1 cellular context compared by ENCODE assay signal in the genomic region with DNA sequence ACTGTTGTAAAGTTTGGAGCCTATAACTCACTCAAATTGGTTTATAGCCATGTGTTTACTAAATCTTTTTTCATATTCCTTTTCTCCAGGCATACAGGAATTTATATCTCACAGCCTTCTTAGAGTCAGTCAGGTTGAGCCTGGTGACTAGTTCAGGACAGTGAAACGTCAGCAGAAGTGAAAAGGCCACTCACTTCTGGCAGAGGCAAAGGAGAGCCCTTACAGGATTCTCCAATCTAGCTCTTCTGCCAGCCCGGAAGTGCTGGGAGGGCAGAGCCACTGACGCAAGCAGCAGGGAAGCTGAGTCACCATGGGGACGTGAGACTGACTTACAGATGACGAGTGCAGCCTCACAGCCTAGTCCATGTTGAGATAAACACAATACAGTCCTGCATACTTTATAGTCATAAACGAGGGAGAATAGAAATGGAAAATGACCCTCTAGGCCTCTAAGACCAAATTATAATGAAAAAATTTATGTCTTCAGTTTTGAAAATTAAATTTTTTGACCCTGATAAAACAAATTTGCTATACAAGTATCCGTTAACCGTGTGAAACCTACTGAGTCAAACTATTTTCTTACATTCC.
TF ChIP-seq lines count a peak whose summit lies in the region.

No MANE protein-coding gene starts in this region.

TF ChIP-seq in IMR-90, 13 proteins besides CTCF, POLR2A, EP300 and RAD21:
- no peak for TF ChIP-seq MAZ (IDR thresholded peaks at IDR 0.05; ENCODE audit: borderline replicate concordance, low read depth, low read length)
- 0 out of 2 replicates have a peak, but pooled peaks have one; percentile 31 for TF ChIP-seq MXI1 (IDR thresholded peaks at IDR 0.05; ENCODE audit: borderline replicate concordance, low read depth, low read length)
- peak; percentile 83 for TF ChIP-seq MAFK (IDR thresholded peaks at IDR 0.05; ENCODE audit: low read depth, low read length)
- no peak for TF ChIP-seq RCOR1 (IDR thresholded peaks at IDR 0.05; ENCODE audit: insufficient replicate concordance, low read length)
- peak; percentile 89 for TF ChIP-seq CEBPB (IDR thresholded peaks at IDR 0.05; ENCODE audit: low read depth, low read length)
- TF ChIP-seq NFE2L2 (IDR thresholded peaks at IDR 0.05; ENCODE audit: low read depth, low read length): peak; percentile 93
- TF ChIP-seq, protein P1, sequence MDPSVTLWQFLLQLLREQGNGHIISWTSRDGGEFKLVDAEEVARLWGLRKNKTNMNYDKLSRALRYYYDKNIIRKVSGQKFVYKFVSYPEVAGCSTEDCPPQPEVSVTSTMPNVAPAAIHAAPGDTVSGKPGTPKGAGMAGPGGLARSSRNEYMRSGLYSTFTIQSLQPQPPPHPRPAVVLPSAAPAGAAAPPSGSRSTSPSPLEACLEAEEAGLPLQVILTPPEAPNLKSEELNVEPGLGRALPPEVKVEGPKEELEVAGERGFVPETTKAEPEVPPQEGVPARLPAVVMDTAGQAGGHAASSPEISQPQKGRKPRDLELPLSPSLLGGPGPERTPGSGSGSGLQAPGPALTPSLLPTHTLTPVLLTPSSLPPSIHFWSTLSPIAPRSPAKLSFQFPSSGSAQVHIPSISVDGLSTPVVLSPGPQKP (IDR thresholded peaks at IDR 0.05; ENCODE audit: borderline replicate concordance, low read depth, low read length): no peak
- no peak for TF ChIP-seq SMC3 (IDR thresholded peaks at IDR 0.05; ENCODE audit: low read depth, low read length)
- TF ChIP-seq, protein P2, sequence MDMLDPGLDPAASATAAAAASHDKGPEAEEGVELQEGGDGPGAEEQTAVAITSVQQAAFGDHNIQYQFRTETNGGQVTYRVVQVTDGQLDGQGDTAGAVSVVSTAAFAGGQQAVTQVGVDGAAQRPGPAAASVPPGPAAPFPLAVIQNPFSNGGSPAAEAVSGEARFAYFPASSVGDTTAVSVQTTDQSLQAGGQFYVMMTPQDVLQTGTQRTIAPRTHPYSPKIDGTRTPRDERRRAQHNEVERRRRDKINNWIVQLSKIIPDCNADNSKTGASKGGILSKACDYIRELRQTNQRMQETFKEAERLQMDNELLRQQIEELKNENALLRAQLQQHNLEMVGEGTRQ (IDR thresholded peaks at IDR 0.05; ENCODE audit: low read depth, low read length): no peak
- TF ChIP-seq FOS (IDR thresholded peaks at IDR 0.05; ENCODE audit: low read depth, low read length): peak; percentile 98
- no peak for TF ChIP-seq CHD1 (IDR thresholded peaks at IDR 0.05; ENCODE audit: low read depth, low read length)
- TF ChIP-seq RFX5 (IDR thresholded peaks at IDR 0.05; ENCODE audit: low read depth, low read length): no peak
- TF ChIP-seq BHLHE40 (IDR thresholded peaks at IDR 0.05; ENCODE audit: low read depth, low read length): peak; percentile 58
